Comparison of ENCODE assay signal across 4 cellular contexts in the genomic region with DNA sequence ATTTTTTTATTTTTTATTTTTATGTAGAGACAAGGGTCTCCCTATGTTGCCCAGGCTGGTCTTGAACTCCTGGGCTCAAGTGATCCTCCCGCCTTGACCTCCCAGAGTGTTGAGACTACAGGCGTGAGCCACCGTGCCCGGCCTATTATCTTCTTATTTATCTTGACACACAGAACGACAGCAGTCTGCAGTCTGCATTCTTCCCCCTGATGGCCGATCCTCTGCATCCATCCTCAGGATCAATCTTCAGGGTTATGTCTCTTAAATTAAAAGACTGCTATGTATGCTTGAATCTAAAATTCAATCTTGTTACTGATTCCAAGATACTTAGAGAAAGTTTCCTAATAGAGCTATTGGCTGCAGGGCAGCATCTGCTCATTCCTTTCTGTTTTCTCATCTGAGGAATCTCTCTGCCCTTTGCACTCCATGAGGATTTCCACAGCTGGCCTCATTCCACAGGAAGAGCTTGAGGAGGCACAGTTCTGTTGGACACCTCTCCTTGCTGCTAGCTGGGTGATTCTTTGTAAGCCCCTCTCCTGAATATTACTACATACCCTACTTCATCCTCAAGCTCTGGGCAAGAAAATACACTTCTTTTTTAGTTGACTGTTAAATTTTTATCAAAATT. TPM values are rescaled to one million over a fixed set of nuclear protein-coding genes. Genes with fewer than 3 reads are reported as not detected.
"Had no signal": no experiment of that assay in that cellular context is flagged by ENCODE, and none has a peak within 500 bp of the region (broad histone marks: within the 10 kb centered on the region; RNA-seq: fewer than 3 reads in every experiment).

No MANE protein-coding gene starts in this region.

RNA-seq across cellular contexts. Expression of a gene that starts 38.3 kb away (rescaled TPM):
- total RNA-seq: activated CD4-positive, alpha-beta memory T cell treated with anti-CD3 and anti-CD28 coated beads for 36 hours had no signal

RNA-seq across cellular contexts. Expression of a gene that starts 55.7 kb away (rescaled TPM):
- total RNA-seq: activated CD4-positive, alpha-beta memory T cell treated with anti-CD3 and anti-CD28 coated beads for 36 hours; activated naive CD4-positive, alpha-beta T cell treated with anti-CD3 and anti-CD28 coated beads, Interleukin-2, amount 50 U/mL, for 72 hours; activated T-cell treated with anti-CD3 and anti-CD28 coated beads, Interleukin-2, amount 50 U/mL, for 4 hours; T-helper 2 cell treated with Interferon-gamma antibody and Interleukin-4, amounts not matched to agents 100 ng/mL and 5 ng/mL, for 36 hours had no signal
